8 cellular contexts compared by ENCODE assay signal in genomic region chr1:233791750-233792149, GRCh38.
A peak's percentile ranks its signal among the peaks of the same experiment; 100 is the strongest.
DNase-seq lines count a peak whose midpoint lies in the region.

No MANE protein-coding gene starts in this region.

- peak; percentile 11 for DNase-seq in DMS 273 (lab: John Stamatoyannopoulos, UW; ENCODE audit: unreplicated experiment)
- no peak for DNase-seq in DMS 273 treated with DMSO at 0.1 percent for 48 hours (lab: John Stamatoyannopoulos, UW)
- peak; percentile 35 for DNase-seq in NCI-H2171 (lab: John Stamatoyannopoulos, UW)
- peak; percentile 10 for DNase-seq in cerebellar cortex (ENCODE audit: low spot score)
- DNase-seq in renal cortical epithelial cell (ENCODE audit: low read depth): peak; percentile 14
- no peak for DNase-seq in ureter (ENCODE audit: low spot score)
- DNase-seq in GDM1 (lab: John Stamatoyannopoulos, UW): no peak
- no peak for DNase-seq in HCEC 1CT

Comparison
In these comparisons a context has a peak if more than half of its experiments do, and no peak if none do; other contexts are left out.
1. DNase-seq: peak in DMS 273 (single experiment), NCI-H2171 (single experiment), cerebellar cortex (single experiment) and renal cortical epithelial cell (single experiment); none in DMS 273 treated with DMSO at 0.1 percent for 48 hours (single experiment), ureter (single experiment), GDM1 (single experiment) and HCEC 1CT (single experiment).